15 cellular contexts compared by ENCODE assay signal in the genomic region with DNA sequence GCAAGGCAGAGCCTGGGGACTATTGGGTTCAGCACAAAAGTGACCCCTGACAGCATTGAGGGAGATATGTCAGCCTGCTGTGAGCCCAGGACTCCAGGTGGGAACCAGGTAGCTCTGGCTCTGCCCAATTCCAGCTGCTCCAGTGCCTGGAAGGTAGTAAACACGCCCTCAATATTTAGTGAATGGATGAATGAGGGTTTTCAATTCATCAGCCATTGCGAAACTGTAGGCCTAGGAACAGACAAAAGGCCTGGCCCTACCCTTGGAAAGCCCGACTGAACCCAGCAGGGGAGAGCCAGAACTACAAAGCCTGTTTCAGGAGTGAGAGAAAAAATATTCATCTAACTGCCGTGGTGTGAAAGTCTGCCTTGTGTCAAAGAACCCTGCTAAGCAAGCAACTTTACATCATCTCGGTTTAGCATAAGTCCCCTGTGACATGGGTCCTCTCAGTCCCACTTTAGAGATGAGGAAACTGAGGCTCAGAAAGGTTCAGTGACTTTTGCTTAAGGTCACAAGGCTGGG. TPM values are rescaled to one million over a fixed set of nuclear protein-coding genes. Genes with fewer than 3 reads are reported as not detected.
DNase-seq lines count a peak whose midpoint lies in the region; ATAC-seq and TF ChIP-seq lines count a peak whose summit lies in the region.
"Had no signal": no experiment of that assay in that cellular context is flagged by ENCODE, and none has a peak within 500 bp of the region (broad histone marks: within the 10 kb centered on the region; RNA-seq: fewer than 3 reads in every experiment).

No MANE protein-coding gene starts in this region.

- H3K4me1 Mint-ChIP-seq in activated B cell treated with CpG ODN at 0.5 μM for 24 hours: peaks cover 83% of the 10 kb centered on the region

- TF ChIP-seq CTCF in DOHH2 (IDR thresholded peaks at IDR 0.05; ENCODE audit: low read depth, low read length, poor library complexity, severe bottlenecking) (no peak), IMR-90 (conservative IDR thresholded peaks at IDR 0.05; ENCODE audit: low read depth, low read length) (no peak), activated B cell treated with CpG ODN at 0.5 μM for 24 hours (IDR thresholded peaks at IDR 0.05) (no peak), WERI-Rb-1 (IDR thresholded peaks at IDR 0.05; ENCODE audit: low read depth, low read length) (no peak)

- H3K23ac ChIP-seq in IMR-90 (ENCODE audit: low read depth, low read length): no peak overlapping the region
- no peak overlapping the region for H3K23ac ChIP-seq in mesenchymal stem cell (ENCODE audit: low read length in 2 of 2)

- intact Hi-C loops in IMR-90 (cut with micrococcal nuclease): loop anchor here (5.0 kb wide), 1 partner anchor 429 kb away; a partner anchor contains a TSS
- intact Hi-C loops in activated B cell treated with CpG ODN at 0.5 μM for 24 hours (cut with micrococcal nuclease): no loop called here

- POLR2A ChIA-PET in IMR-90 (lab: Charles Lee; ENCODE audit: unreplicated experiment): no interaction called here
- POLR2A ChIA-PET in activated B cell treated with CpG ODN at 0.5 μM for 24 hours (lab: Charles Lee): interaction anchor here (0.6 to 25.0 kb wide), 4 partner anchors 19 to 164 kb away, joined by 3 to 2569 read pairs (median 4); a partner anchor contains a TSS

- dilution Hi-C loops in IMR-90 (cut with HindIII; ENCODE audit: low sequenced_read_pairs, unreplicated experiment): no loop called here

- no peak overlapping the region for H2AK5ac ChIP-seq in IMR-90 (ENCODE audit: low read depth, low read length)
- peak overlapping the region; percentile 10 for H2AK5ac ChIP-seq in mesenchymal stem cell (ENCODE audit: low read length, severe bottlenecking)

- ATAC-seq in IMR-90 (ENCODE audit: low read depth) (no peak), activated B cell treated with CpG ODN at 0.5 μM for 24 hours (ENCODE audit: low read depth) (no peak)
- ATAC-seq: activated CD8-positive, alpha-beta memory T cell treated with anti-CD3 and anti-CD28 coated beads, Interleukin-2, amount 10 ng/mL, durations not matched to agents 7 days and 5 days had no signal

- no peak overlapping the region for H4K91ac ChIP-seq in IMR-90 (ENCODE audit: insufficient read depth, low read depth, low read length)
- no peak overlapping the region for H4K91ac ChIP-seq in mesenchymal stem cell (ENCODE audit: low read length)

- H3K27me3 Mint-ChIP-seq in activated B cell treated with CpG ODN at 0.5 μM for 24 hours: no peaks in the 10 kb centered on the region

- H2BK20ac ChIP-seq in IMR-90 (ENCODE audit: low read depth, low read length): no peak overlapping the region

- no peak overlapping the region for H2BK5ac ChIP-seq in IMR-90 (ENCODE audit: low read depth, low read length, poor library complexity, severe bottlenecking)
- no peak overlapping the region for H2BK5ac ChIP-seq in mesenchymal stem cell (ENCODE audit: low read depth, low read length, poor library complexity, severe bottlenecking)

- peaks cover 22% of the 10 kb centered on the region for H3F3A ChIP-seq in DOHH2 (ENCODE audit: control insufficient read depth, insufficient read depth)

- H3K9ac ChIP-seq in IMR-90 (ENCODE audit: low read depth, low read length): no peak overlapping the region
- H3K9ac ChIP-seq in mesenchymal stem cell (ENCODE audit: low read length): no peak overlapping the region

- H3K14ac ChIP-seq in IMR-90 (replicated peaks; ENCODE audit: low read depth, low read length) (no peak overlapping the region), mesenchymal stem cell (ENCODE audit: low read length in 2 of 2) (no peak overlapping the region)

- H3K9me3 Mint-ChIP-seq in activated B cell treated with CpG ODN at 0.5 μM for 24 hours: no peaks in the 10 kb centered on the region
- H3K9me3 Mint-ChIP-seq: nephron progenitor cell had no signal

- no peaks in the 10 kb centered on the region for H3K9me1 ChIP-seq in IMR-90 (ENCODE audit: insufficient read depth, low read length)

- TF ChIP-seq RAD21 in IMR-90 (IDR thresholded peaks at IDR 0.05; ENCODE audit: low read length): no peak

- H3K18ac ChIP-seq in IMR-90 (ENCODE audit: low read depth, low read length) (no peak overlapping the region), mesenchymal stem cell (ENCODE audit: low read depth in 1 of 2, low read length in 2 of 2) (no peak overlapping the region)

- H3K4me2 ChIP-seq in DOHH2 (ENCODE audit: low read length): peak overlapping the region; percentile 93
- no peak overlapping the region for H3K4me2 ChIP-seq in IMR-90 (ENCODE audit: low read depth, low read length)
- H3K4me2 ChIP-seq in mesenchymal stem cell (ENCODE audit: low read length, poor library complexity, severe bottlenecking): no peak overlapping the region

- peak overlapping the region; percentile 96 for H3K27ac Mint-ChIP-seq in activated B cell treated with CpG ODN at 0.5 μM for 24 hours
- H3K27ac Mint-ChIP-seq: activated CD8-positive, alpha-beta memory T cell treated with anti-CD3 and anti-CD28 coated beads, Interleukin-2, amount 10 ng/mL, durations not matched to agents 7 days and 5 days; nephron progenitor cell had no signal

- no peak for TF ChIP-seq POLR2A in IMR-90 (IDR thresholded peaks at IDR 0.05; ENCODE audit: low read depth, low read length)

- H3K4ac ChIP-seq in IMR-90 (ENCODE audit: low read depth, low read length) (no peak overlapping the region), mesenchymal stem cell (ENCODE audit: low read depth in 1 of 2, low read length in 2 of 2) (no peak overlapping the region)

- CTCF ChIA-PET in IMR-90 (lab: Yijun Ruan, JAX): no interaction called here
- CTCF ChIA-PET in activated B cell treated with CpG ODN at 0.5 μM for 24 hours (lab: Charles Lee): interaction anchor here (7.7 to 18.7 kb wide), 3 partner anchors 8 to 140 kb away, joined by 132 to 1146 read pairs (median 200); a partner anchor contains a TSS

- no peak overlapping the region for H4K8ac ChIP-seq in IMR-90 (ENCODE audit: low read depth in 2 of 2, low read length in 2 of 2)
- no peak overlapping the region for H4K8ac ChIP-seq in mesenchymal stem cell (ENCODE audit: low read length)

- DNase-seq in IMR-90 (no peak), activated B cell treated with CpG ODN at 0.5 μM for 24 hours (no peak), mesenchymal stem cell (no peak), NK-92 (lab: John Stamatoyannopoulos, UW; ENCODE audit: unreplicated experiment) (no peak), WERI-Rb-1 (no peak), mucosa of gallbladder (ENCODE audit: low spot score) (no peak), NCI-H1436 (lab: John Stamatoyannopoulos, UW) (no peak)
- DNase-seq: activated CD8-positive, alpha-beta memory T cell treated with anti-CD3 and anti-CD28 coated beads, Interleukin-2, amount 10 ng/mL, durations not matched to agents 7 days and 5 days; NCI-H1092; nephron progenitor cell; Right ventricle myocardium superior; stimulated activated CD4-positive, alpha-beta T cell treated with anti-CD3 and anti-CD28 coated beads, Interleukin-1b, Interleukin-23, amount 100 ng/mL, for 48 hours; tibial artery had no signal

- no peaks in the 10 kb centered on the region for H3K9me2 ChIP-seq in DOHH2 (replicated peaks; ENCODE audit: control insufficient read depth, low read length)

- peaks cover 37% of the 10 kb centered on the region for H3K79me2 ChIP-seq in DOHH2 (ENCODE audit: control insufficient read depth, low read length)

- H3K4me3 ChIP-seq in DOHH2 (ENCODE audit: low read length) (peak overlapping the region; percentile 70), IMR-90 (ENCODE audit: insufficient read depth, low read depth, low read length) (no peak overlapping the region), mesenchymal stem cell (ENCODE audit: insufficient read depth in 1 of 2, low read depth in 1 of 2, low read length in 2 of 2) (no peak overlapping the region), WERI-Rb-1 (ENCODE audit: low read depth, low read length) (no peak overlapping the region)
- H3K4me3 ChIP-seq: tibial artery had no signal

- no peak overlapping the region for H2AFZ ChIP-seq in IMR-90 (replicated peaks; ENCODE audit: low read length, poor library complexity)
- H2AFZ ChIP-seq in mesenchymal stem cell (ENCODE audit: low read depth, low read length): no peak overlapping the region

- H4K20me1 ChIP-seq in DOHH2 (ENCODE audit: control insufficient read depth, insufficient read depth, low read depth, low read length) (no peaks in the 10 kb centered on the region), IMR-90 (ENCODE audit: insufficient read depth, low read length) (no peaks in the 10 kb centered on the region)

- no TSS peak for BruUV-seq in IMR-90 (replicated peaks; lab: Mats Ljungman, UMichigan)

- H3K9me3 ChIP-seq in DOHH2 (ENCODE audit: control insufficient read depth, insufficient read depth, low read length) (no peaks in the 10 kb centered on the region), IMR-90 (ENCODE audit: control insufficient read depth, insufficient read depth, low read length) (no peaks in the 10 kb centered on the region), mesenchymal stem cell (ENCODE audit: control insufficient read depth, low read length) (no peaks in the 10 kb centered on the region), WERI-Rb-1 (ENCODE audit: severe bottlenecking) (no peaks in the 10 kb centered on the region)
- H3K9me3 ChIP-seq: tibial artery had no signal

- in situ Hi-C loops in IMR-90 (cut with MboI; ENCODE audit: low sequenced_read_pairs): loop anchor here (5.0 to 10.0 kb wide), 2 partner anchors 174 to 399 kb away; no protein-coding TSS in a partner anchor

- no peaks in the 10 kb centered on the region for H3K36me3 Mint-ChIP-seq in activated B cell treated with CpG ODN at 0.5 μM for 24 hours (ENCODE audit: low read depth)
- H3K36me3 Mint-ChIP-seq: activated CD8-positive, alpha-beta memory T cell treated with anti-CD3 and anti-CD28 coated beads, Interleukin-2, amount 10 ng/mL, durations not matched to agents 7 days and 5 days had no signal

- H3K56ac ChIP-seq in IMR-90 (ENCODE audit: extremely low read depth, insufficient read depth, low read length): no peak overlapping the region

- no peak overlapping the region for H4K5ac ChIP-seq in IMR-90 (ENCODE audit: low read depth, low read length)

- H3K27me3 ChIP-seq in DOHH2 (ENCODE audit: control insufficient read depth, low read length) (no peaks in the 10 kb centered on the region), IMR-90 (ENCODE audit: control insufficient read depth, insufficient read depth, low read length) (peaks cover 9% of the 10 kb centered on the region; the same call in 1 of the 2 replicates), mesenchymal stem cell (ENCODE audit: control insufficient read depth in 1 of 2, insufficient read depth in 1 of 2, low read length in 2 of 2) (peaks cover 13 to 15% of the 10 kb centered on the region in 2 experiments), WERI-Rb-1 (ENCODE audit: insufficient read depth, low read depth, severe bottlenecking) (no peaks in the 10 kb centered on the region)

- no peak overlapping the region for H2BK12ac ChIP-seq in mesenchymal stem cell (ENCODE audit: low read length in 2 of 2)

- no peaks in the 10 kb centered on the region for H3K79me1 ChIP-seq in IMR-90 (ENCODE audit: low read depth in 1 of 2, low read length in 2 of 2)
- H3K79me1 ChIP-seq in mesenchymal stem cell (replicated peaks; ENCODE audit: low read length, poor library complexity, severe bottlenecking): no peaks in the 10 kb centered on the region

- H2BK15ac ChIP-seq in IMR-90 (ENCODE audit: low read depth, low read length) (no peak overlapping the region), mesenchymal stem cell (ENCODE audit: low read depth, poor library complexity, severe bottlenecking) (no peak overlapping the region)

- H2BK120ac ChIP-seq in IMR-90 (ENCODE audit: low read depth, low read length) (no peak overlapping the region), mesenchymal stem cell (ENCODE audit: low read depth, low read length) (no peak overlapping the region)

- H3K4me1 ChIP-seq in DOHH2 (ENCODE audit: control insufficient read depth, low read length) (peaks cover 86% of the 10 kb centered on the region), IMR-90 (ENCODE audit: control insufficient read depth, insufficient read depth, low read length) (no peaks in the 10 kb centered on the region), mesenchymal stem cell (ENCODE audit: control insufficient read depth, insufficient read depth, low read depth, low read length) (peaks cover 21% of the 10 kb centered on the region)

- peaks cover 6% of the 10 kb centered on the region; the same call in 1 of the 2 replicates for H3K36me3 ChIP-seq in DOHH2 (ENCODE audit: control insufficient read depth, low read length)
- no peaks in the 10 kb centered on the region for H3K36me3 ChIP-seq in IMR-90 (ENCODE audit: control insufficient read depth, insufficient read depth, low read length)
- H3K36me3 ChIP-seq in mesenchymal stem cell (ENCODE audit: control insufficient read depth in 1 of 2, insufficient read depth in 2 of 2, low read depth in 1 of 2, low read length in 2 of 2): no peaks in the 10 kb centered on the region
- no peaks in the 10 kb centered on the region for H3K36me3 ChIP-seq in WERI-Rb-1
- H3K36me3 ChIP-seq: tibial artery had no signal

- H2AK9ac ChIP-seq in IMR-90 (replicated peaks; ENCODE audit: low read depth, low read length, poor library complexity): no peak overlapping the region

- WGBS in IMR-90 (ENCODE audit: extremely low coverage in 2 of 2, insufficient read length in 1 of 2), 2 experiments: 40% methylated on average over 1 of the region's 5 CpGs; no CpG with 5 or more reads in 1 of the 2 experiments
- 46% methylated on average over 5 of the region's 5 CpGs for WGBS in mesenchymal stem cell

- H3K4me3 Mint-ChIP-seq in activated B cell treated with CpG ODN at 0.5 μM for 24 hours: peak overlapping the region; percentile 29
- H3K4me3 Mint-ChIP-seq: activated CD8-positive, alpha-beta memory T cell treated with anti-CD3 and anti-CD28 coated beads, Interleukin-2, amount 10 ng/mL, durations not matched to agents 7 days and 5 days; nephron progenitor cell had no signal

- H3K27ac ChIP-seq in DOHH2 (ENCODE audit: low read depth, low read length) (peak overlapping the region; percentile 99), IMR-90 (ENCODE audit: insufficient read depth, low read length) (no peak overlapping the region), mesenchymal stem cell (ENCODE audit: low read length, poor library complexity, severe bottlenecking) (no peak overlapping the region), WERI-Rb-1 (no peak overlapping the region)
- H3K27ac ChIP-seq: tibial artery had no signal

RNA-seq across cellular contexts. Expression of a gene that starts 8.1 kb away (rescaled TPM):
- 10.8 and 13.6 TPM in 2 replicates for total RNA-seq in IMR-90 (2012; rRNA removed)
- polyA plus RNA-seq in IMR-90 (2012; rRNA removed): 42.5 and 54.0 TPM in 2 replicates
- 33.3 and 58.6 TPM in 2 replicates for polyA plus RNA-seq in IMR-90 (2012; cell fraction: cytosol; rRNA removed)
- polyA plus RNA-seq in IMR-90 (2012; cell fraction: nucleus; rRNA removed; ENCODE audit: low replicate concordance): 97.3 and 182 TPM in 2 replicates
- 540 and 557 TPM in 2 replicates for total RNA-seq in activated B cell treated with CpG ODN at 0.5 μM for 24 hours
- 35.8 TPM for polyA plus RNA-seq in mesenchymal stem cell (2013, experiment 1 of 2)
- polyA plus RNA-seq in mesenchymal stem cell (2013, experiment 2 of 2): 38.5 TPM
- total RNA-seq in mucosa of gallbladder: 74.2 TPM

RNA-seq across cellular contexts. Expression of a gene that starts 25.1 kb away (rescaled TPM):
- total RNA-seq in IMR-90 (2012; rRNA removed) (not detected in 2 replicates), activated B cell treated with CpG ODN at 0.5 μM for 24 hours (0.16 TPM in 1 of 2 replicates, not detected in the other), mucosa of gallbladder (0.14 TPM)
- polyA plus RNA-seq in IMR-90 (2012; rRNA removed): not detected in 2 replicates
- polyA plus RNA-seq in IMR-90 (2012; cell fraction: cytosol; rRNA removed): not detected in 2 replicates
- not detected in 2 replicates for polyA plus RNA-seq in IMR-90 (2012; cell fraction: nucleus; rRNA removed; ENCODE audit: low replicate concordance)
- not detected for polyA plus RNA-seq in mesenchymal stem cell (2013, experiment 1 of 2)
- not detected for polyA plus RNA-seq in mesenchymal stem cell (2013, experiment 2 of 2)
- total RNA-seq: activated CD8-positive, alpha-beta memory T cell treated with anti-CD3 and anti-CD28 coated beads, Interleukin-2, amount 10 ng/mL, durations not matched to agents 7 days and 5 days; chondrocyte; Right ventricle myocardium superior had no signal

RNA-seq across cellular contexts. Expression of a gene that starts 38.8 kb away (rescaled TPM):
- not detected in 2 replicates for total RNA-seq in IMR-90 (2012; rRNA removed)
- not detected in 2 replicates for polyA plus RNA-seq in IMR-90 (2012; rRNA removed)
- polyA plus RNA-seq in IMR-90 (2012; cell fraction: cytosol; rRNA removed): not detected in 2 replicates
- 0.09 and 0.30 TPM in 2 replicates for polyA plus RNA-seq in IMR-90 (2012; cell fraction: nucleus; rRNA removed; ENCODE audit: low replicate concordance)
- total RNA-seq in activated B cell treated with CpG ODN at 0.5 μM for 24 hours: 1.0 and 2.2 TPM in 2 replicates
- polyA plus RNA-seq in mesenchymal stem cell (2013, experiment 1 of 2): not detected
- not detected for polyA plus RNA-seq in mesenchymal stem cell (2013, experiment 2 of 2)
- total RNA-seq in mucosa of gallbladder: not detected
- total RNA-seq: activated CD8-positive, alpha-beta memory T cell treated with anti-CD3 and anti-CD28 coated beads, Interleukin-2, amount 10 ng/mL, durations not matched to agents 7 days and 5 days; chondrocyte had no signal

RNA-seq across cellular contexts. Expression of a gene that starts 48.5 kb away (rescaled TPM):
- total RNA-seq in IMR-90 (2012; rRNA removed) (under 0.01 TPM in 2 replicates), activated B cell treated with CpG ODN at 0.5 μM for 24 hours (0.49 and 1.3 TPM in 2 replicates), mucosa of gallbladder (13.8 TPM)
- 0.03 and 0.04 TPM in 2 replicates for polyA plus RNA-seq in IMR-90 (2012; rRNA removed)
- polyA plus RNA-seq in IMR-90 (2012; cell fraction: cytosol; rRNA removed): 0.02 TPM in 1 of 2 replicates, not detected in the other
- 0.05 and 0.06 TPM in 2 replicates for polyA plus RNA-seq in IMR-90 (2012; cell fraction: nucleus; rRNA removed; ENCODE audit: low replicate concordance)
- polyA plus RNA-seq in mesenchymal stem cell (2013, experiment 1 of 2): 0.11 TPM
- polyA plus RNA-seq in mesenchymal stem cell (2013, experiment 2 of 2): 0.15 TPM

RNA-seq across cellular contexts. Expression of a gene that starts 52.6 kb away (rescaled TPM):
- total RNA-seq in IMR-90 (2012; rRNA removed): not detected in 2 replicates
- not detected in 2 replicates for polyA plus RNA-seq in IMR-90 (2012; rRNA removed)
- not detected in 2 replicates for polyA plus RNA-seq in IMR-90 (2012; cell fraction: cytosol; rRNA removed)
- polyA plus RNA-seq in IMR-90 (2012; cell fraction: nucleus; rRNA removed; ENCODE audit: low replicate concordance): 0.12 and 0.24 TPM in 2 replicates
- total RNA-seq in activated B cell treated with CpG ODN at 0.5 μM for 24 hours: 0.20 and 0.22 TPM in 2 replicates
- polyA plus RNA-seq in mesenchymal stem cell (2013, experiment 1 of 2): not detected
- not detected for polyA plus RNA-seq in mesenchymal stem cell (2013, experiment 2 of 2)
- total RNA-seq in mucosa of gallbladder: not detected
- total RNA-seq: chondrocyte had no signal
